ENCODE assay signal across 9 cellular contexts in genomic region chr13:20814224-20814910, GRCh38. TPM values are rescaled to one million over a fixed set of nuclear protein-coding genes. Genes with fewer than 3 reads are reported as not detected.
DNase-seq lines count a peak whose midpoint lies in the region; ATAC-seq and TF ChIP-seq lines count a peak whose summit lies in the region.
"Had no signal": no experiment of that assay in that cellular context is flagged by ENCODE, and none has a peak within 500 bp of the region (broad histone marks: within the 10 kb centered on the region; RNA-seq: fewer than 3 reads in every experiment).

No MANE protein-coding gene starts in this region.

- H3K4me3 ChIP-seq in brain microvascular endothelial cell (ENCODE audit: low read depth, low read length) (peak overlapping the region; percentile 18), kidney epithelial cell (ENCODE audit: low read depth, low read length) (no peak overlapping the region)

- no peak for ATAC-seq in HG03432 (IDR thresholded peaks at IDR 0.05; ENCODE audit: unreplicated experiment)

- in situ Hi-C loops in brain microvascular endothelial cell (cut with HindIII; ENCODE audit: low pct_ligation_motif_present, low sequenced_read_pairs), result no loop called here

- peak; percentile 91 for DNase-seq in NCI-H1092 treated with DMSO at 0.1 percent for 48 hours (lab: John Stamatoyannopoulos, UW)
- DNase-seq in brain microvascular endothelial cell, result peak; percentile 95
- DNase-seq in kidney epithelial cell (ENCODE audit: low read depth), result peak; percentile 35
- DNase-seq in ureter (ENCODE audit: low spot score), result peak; percentile 87
- no peak for DNase-seq in activated naive CD4-positive, alpha-beta T cell treated with Interleukin-2 at 50 U/mL for 16 hours
- DNase-seq in GDM1 (lab: John Stamatoyannopoulos, UW), result no peak
- DNase-seq in activated T-cell treated with anti-CD3 and anti-CD28 coated beads, Interleukin-2, amount 50 U/mL, for 1 hour, result no peak
- DNase-seq: H7 had no signal

- TF ChIP-seq CTCF in brain microvascular endothelial cell (IDR thresholded peaks at IDR 0.05; ENCODE audit: low read depth, low read length, missing control alignments), result no peak
- TF ChIP-seq CTCF in kidney epithelial cell (IDR thresholded peaks at IDR 0.05; ENCODE audit: insufficient read depth, low read length, poor library complexity, severe bottlenecking), result no peak

- H3K36me3 ChIP-seq in brain microvascular endothelial cell (replicated peaks) (no peaks in the 10 kb centered on the region), kidney epithelial cell (ENCODE audit: control insufficient read depth, insufficient read depth, low read length) (no peaks in the 10 kb centered on the region)

- H3K27ac ChIP-seq in brain microvascular endothelial cell, result peak overlapping the region; percentile 88

- no peaks in the 10 kb centered on the region for H3K27me3 ChIP-seq in brain microvascular endothelial cell (replicated peaks)
- H3K27me3 ChIP-seq in kidney epithelial cell (ENCODE audit: control insufficient read depth, insufficient read depth, low read length), result no peaks in the 10 kb centered on the region

RNA-seq across cellular contexts. Expression of gene EEF1AKMT1, which starts 40.6 kb away (rescaled TPM):
- 11.4 and 11.9 TPM in 2 replicates for total RNA-seq in kidney epithelial cell
- 14.2 TPM for total RNA-seq in ureter

Comparison
In these comparisons a context has a peak if more than half of its experiments do, and no peak if none do; other contexts are left out.
1. DNase-seq: peak in NCI-H1092 treated with DMSO at 0.1 percent for 48 hours (single experiment), brain microvascular endothelial cell (single experiment), kidney epithelial cell (single experiment) and ureter (single experiment); none in activated naive CD4-positive, alpha-beta T cell treated with Interleukin-2 at 50 U/mL for 16 hours (single experiment), GDM1 (single experiment) and activated T-cell treated with anti-CD3 and anti-CD28 coated beads, Interleukin-2, amount 50 U/mL, for 1 hour (single experiment).